9 cellular contexts compared by ENCODE assay signal in genomic region chr5:126998201-126998631, GRCh38. TPM values are rescaled to one million over a fixed set of nuclear protein-coding genes. Genes with fewer than 3 reads are reported as not detected.
DNase-seq lines count a peak whose midpoint lies in the region; ATAC-seq and FAIRE-seq lines count a peak whose summit lies in the region.
"Had no signal": no experiment of that assay in that cellular context is flagged by ENCODE, and none has a peak within 500 bp of the region (broad histone marks: within the 10 kb centered on the region; RNA-seq: fewer than 3 reads in every experiment).

No MANE protein-coding gene starts in this region.

- H3K4me3 Mint-ChIP-seq in naive thymus-derived CD8-positive, alpha-beta T cell: no peak overlapping the region

- peaks cover 0 to 6% (median 0%) of the 10 kb centered on the region in 3 donors for H3K36me3 Mint-ChIP-seq in naive thymus-derived CD8-positive, alpha-beta T cell

- no peak overlapping the region for H3K27ac Mint-ChIP-seq in naive thymus-derived CD8-positive, alpha-beta T cell

- H3K9me3 Mint-ChIP-seq in naive thymus-derived CD8-positive, alpha-beta T cell: peaks cover 0 to under 1% (median 0%) of the 10 kb centered on the region in 9 donors

- no peak for FAIRE-seq in HTR-8/SVneo (lab: Jason Lieb, UNC)

- peak; percentile 88 for ATAC-seq in GM18907 (IDR thresholded peaks at IDR 0.05; ENCODE audit: unreplicated experiment)
- peak; percentile 69 for ATAC-seq in HG02840 (IDR thresholded peaks at IDR 0.05; ENCODE audit: low FRiP score, unreplicated experiment)
- ATAC-seq in naive thymus-derived CD8-positive, alpha-beta T cell: no peak

- POLR2A ChIA-PET in naive thymus-derived CD8-positive, alpha-beta T cell (lab: Charles Lee): no interaction called here

- peaks cover 0 to 32% (median 5%) of the 10 kb centered on the region in 4 donors for H3K4me1 Mint-ChIP-seq in naive thymus-derived CD8-positive, alpha-beta T cell

- H3K27me3 Mint-ChIP-seq in naive thymus-derived CD8-positive, alpha-beta T cell: no peaks in the 10 kb centered on the region

- DNase-seq in RPMI7951 (ENCODE audit: low read depth): peak; percentile 63
- peak; percentile 11 for DNase-seq in putamen (ENCODE audit: low spot score)
- DNase-seq in naive thymus-derived CD8-positive, alpha-beta T cell: no peak
- DNase-seq in kidney tubule cell (ENCODE audit: low spot score): no peak
- no peak for DNase-seq in NCI-H345 treated with DMSO at 0.1 percent for 48 hours (lab: John Stamatoyannopoulos, UW; ENCODE audit: unreplicated experiment)
- DNase-seq in HTR-8/SVneo (ENCODE audit: insufficient read length, low spot score): no peak
- DNase-seq: heart right ventricle had no signal

RNA-seq across cellular contexts. Expression of gene MARCHF3, which starts 32.1 kb away (rescaled TPM):
- 7.8 and 11.5 TPM in 2 replicates for total RNA-seq in RPMI7951 (2014; rRNA removed; shearing (Covaris generic))
- 10 to 100 TPM; 12.3 to 12.7 TPM for total RNA-seq in naive thymus-derived CD8-positive, alpha-beta T cell
- 1 to 10 TPM; 3.4 to 9.3 (median 6.8) TPM for polyA plus RNA-seq in naive thymus-derived CD8-positive, alpha-beta T cell

Comparison
In these comparisons a context has a peak if more than half of its experiments do, and no peak if none do; other contexts are left out.
1. ATAC-seq: peak in GM18907 (single experiment) and HG02840 (single experiment); none in naive thymus-derived CD8-positive, alpha-beta T cell (0 of 2).
2. DNase-seq: peak in RPMI7951 (single experiment) and putamen (single experiment); none in naive thymus-derived CD8-positive, alpha-beta T cell (0 of 10), kidney tubule cell (single experiment), NCI-H345 treated with DMSO at 0.1 percent for 48 hours (single experiment) and HTR-8/SVneo (single experiment).